14 cellular contexts compared by ENCODE assay signal in genomic region chr2:134778372-134778771, GRCh38. TPM values are rescaled to one million over a fixed set of nuclear protein-coding genes. Genes with fewer than 3 reads are reported as not detected.
DNase-seq lines count a peak whose midpoint lies in the region; ATAC-seq and TF ChIP-seq lines count a peak whose summit lies in the region.
"Had no signal": no experiment of that assay in that cellular context is flagged by ENCODE, and none has a peak within 500 bp of the region (broad histone marks: within the 10 kb centered on the region; RNA-seq: fewer than 3 reads in every experiment).

No MANE protein-coding gene starts in this region.

- H3K4me3 ChIP-seq in mucosa of descending colon (no peak overlapping the region), esophagus squamous epithelium (no peak overlapping the region)
- H3K4me3 ChIP-seq in CD4-positive, alpha-beta memory T cell (ENCODE audit: low read length in 2 of 2): no peak overlapping the region

- H3K9me3 ChIP-seq in mucosa of descending colon (no peaks in the 10 kb centered on the region), esophagus squamous epithelium (no peaks in the 10 kb centered on the region)
- H3K9me3 ChIP-seq in CD4-positive, alpha-beta memory T cell (ENCODE audit: control insufficient read depth in 1 of 2, low read length in 2 of 2): no peaks in the 10 kb centered on the region

- intact Hi-C loops in mucosa of descending colon (cut with DNase I, micrococcal nuclease) (no loop called here), esophagus squamous epithelium (cut with DNase I) (no loop called here)
- intact Hi-C loops in CD4-positive, alpha-beta memory T cell (cut with micrococcal nuclease): no loop called here

- 73 to 84% methylated on average over 3 to 4 of the region's 4 CpGs for WGBS in esophagus squamous epithelium, 2 donors

- TF ChIP-seq CTCF in WTC11 (IDR thresholded peaks at IDR 0.05) (peak; percentile 44; the same call in 1 of the 2 replicates), mucosa of descending colon (IDR thresholded peaks at IDR 0.05) (no peak), esophagus squamous epithelium (IDR thresholded peaks at IDR 0.05) (peak in 1 of 6 experiments; percentile 15)

- no peaks in the 10 kb centered on the region for H3K27me3 Mint-ChIP-seq in WTC11 (ENCODE audit: low read depth)
- peaks cover 5 to 10% of the 10 kb centered on the region in 2 donors for H3K27me3 Mint-ChIP-seq in CD4-positive, alpha-beta memory T cell

- H3K36me3 ChIP-seq in mucosa of descending colon (ENCODE audit: low read depth) (no peaks in the 10 kb centered on the region), esophagus squamous epithelium (no peaks in the 10 kb centered on the region)
- no peaks in the 10 kb centered on the region for H3K36me3 ChIP-seq in CD4-positive, alpha-beta memory T cell (ENCODE audit: insufficient read depth, low read length)

- no peaks in the 10 kb centered on the region for H3K9me3 Mint-ChIP-seq in WTC11
- peaks cover 0 to 2% (median 0%) of the 10 kb centered on the region in 8 donors for H3K9me3 Mint-ChIP-seq in CD4-positive, alpha-beta memory T cell
- H3K9me3 Mint-ChIP-seq: T-helper 1 cell treated with Interleukin-12 subunit alpha and Interleukin-12 subunit beta and Interleukin-4 antibody, amounts not matched to agents 30 μg/mL and 1 μg/mL, for 36 hours had no signal

- in situ Hi-C loops in G401 (cut with HindIII; ENCODE audit: low sequenced_read_pairs): no loop called here

- no peak overlapping the region for H3K4me3 Mint-ChIP-seq in WTC11
- no peak overlapping the region for H3K4me3 Mint-ChIP-seq in CD4-positive, alpha-beta memory T cell
- H3K4me3 Mint-ChIP-seq: T-helper 1 cell treated with Interleukin-12 subunit alpha and Interleukin-12 subunit beta and Interleukin-4 antibody, amounts not matched to agents 30 μg/mL and 1 μg/mL, for 36 hours had no signal

- H3K4me1 ChIP-seq in mucosa of descending colon (ENCODE audit: low read depth) (no peaks in the 10 kb centered on the region), esophagus squamous epithelium (no peaks in the 10 kb centered on the region)
- no peaks in the 10 kb centered on the region for H3K4me1 ChIP-seq in CD4-positive, alpha-beta memory T cell (ENCODE audit: insufficient read depth, low read length)

- H3K27ac ChIP-seq in CD4-positive, alpha-beta memory T cell (ENCODE audit: low read depth, low read length): no peak overlapping the region
- H3K27ac ChIP-seq in esophagus squamous epithelium: no peak overlapping the region

- DNase-seq in G401 (ENCODE audit: low spot score) (peak; percentile 13), HEK293T (ENCODE audit: extremely low spot score) (peak; percentile 31), WTC11 (ENCODE audit: low spot score) (peak; percentile 58), mucosa of descending colon (no peak), esophagus squamous epithelium (lab: John Stamatoyannopoulos, UW) (no peak), occipital lobe (lab: John Stamatoyannopoulos, UW) (no peak)
- no peak for DNase-seq in CD4-positive, alpha-beta memory T cell
- DNase-seq: activated CD8-positive, alpha-beta memory T cell treated with anti-CD3 and anti-CD28 coated beads, Interleukin-2, amount 50 U/mL, for 4 hours; IMR-90; NCI-H446 treated with DMSO at 0.1 percent for 48 hours had no signal

- H3K27me3 ChIP-seq in CD4-positive, alpha-beta memory T cell (ENCODE audit: insufficient read depth, low read length): no peaks in the 10 kb centered on the region
- no peaks in the 10 kb centered on the region for H3K27me3 ChIP-seq in esophagus squamous epithelium

- no peaks in the 10 kb centered on the region for H3K36me3 Mint-ChIP-seq in WTC11
- H3K36me3 Mint-ChIP-seq in CD4-positive, alpha-beta memory T cell: no peaks in the 10 kb centered on the region

- no peak overlapping the region for H3K27ac Mint-ChIP-seq in WTC11
- H3K27ac Mint-ChIP-seq in CD4-positive, alpha-beta memory T cell: no peak overlapping the region
- H3K27ac Mint-ChIP-seq: T-helper 1 cell treated with Interleukin-12 subunit alpha and Interleukin-12 subunit beta and Interleukin-4 antibody, amounts not matched to agents 30 μg/mL and 1 μg/mL, for 36 hours had no signal

- ATAC-seq in WTC11: peak; percentile 75
- peak; percentile 31 for ATAC-seq in mucosa of descending colon
- ATAC-seq: sciatic nerve had no signal

- TF ChIP-seq POLR2A in esophagus squamous epithelium (IDR thresholded peaks at IDR 0.05): no peak

- CTCF ChIA-PET in HEK293T (lab: Yijun Ruan, JAX) (interaction anchor here (0.7 kb wide), 1 partner anchor 326 kb away, joined by 3 read pairs; no protein-coding TSS in a partner anchor), WTC11 (lab: Charles Lee) (interaction anchor here (0.6 kb wide), 1 partner anchor 1099 kb away, joined by 4 read pairs; no protein-coding TSS in a partner anchor)
- CTCF ChIA-PET in CD4-positive, alpha-beta memory T cell (lab: Charles Lee; ENCODE audit: partially characterized antibody): no interaction called here

- POLR2A ChIA-PET in HEK293T (lab: Yijun Ruan, JAX) (no interaction called here), WTC11 (lab: Charles Lee) (no interaction called here)
- POLR2A ChIA-PET in CD4-positive, alpha-beta memory T cell (lab: Charles Lee; ENCODE audit: partially characterized antibody): no interaction called here

- peaks cover 23% of the 10 kb centered on the region for H3K4me1 Mint-ChIP-seq in WTC11
- peaks cover 2 to 11% (median 5%) of the 10 kb centered on the region in 4 donors for H3K4me1 Mint-ChIP-seq in CD4-positive, alpha-beta memory T cell

TF ChIP-seq in HEK293T, 16 proteins besides CTCF, POLR2A, EP300 and RAD21:
- no peak for TF ChIP-seq SP1 (IDR thresholded peaks at IDR 0.05)
- no peak for TF ChIP-seq FOXK2 (IDR thresholded peaks at IDR 0.05)
- TF ChIP-seq ZNF384 (IDR thresholded peaks at IDR 0.05): no peak
- no peak for TF ChIP-seq HDGF (IDR thresholded peaks at IDR 0.05; ENCODE audit: borderline replicate concordance)
- no peak for TF ChIP-seq ELF4 (IDR thresholded peaks at IDR 0.05)
- TF ChIP-seq ARNT (IDR thresholded peaks at IDR 0.05): no peak
- no peak for TF ChIP-seq CTBP1 (IDR thresholded peaks at IDR 0.05; ENCODE audit: borderline replicate concordance)
- no peak for TF ChIP-seq SUZ12 (IDR thresholded peaks at IDR 0.05)
- no peak for TF ChIP-seq FOXA1 (IDR thresholded peaks at IDR 0.05)
- no peak for TF ChIP-seq LEF1 (IDR thresholded peaks at IDR 0.05; ENCODE audit: borderline replicate concordance)
- no peak for TF ChIP-seq L3MBTL2 (conservative IDR thresholded peaks at IDR 0.05)
- TF ChIP-seq FOXM1 (IDR thresholded peaks at IDR 0.05; ENCODE audit: borderline replicate concordance): no peak
- no peak for TF ChIP-seq NFRKB (IDR thresholded peaks at IDR 0.05)
- TF ChIP-seq BHLHE40 (IDR thresholded peaks at IDR 0.05; ENCODE audit: borderline replicate concordance): no peak
- TF ChIP-seq TARDBP (IDR thresholded peaks at IDR 0.05): no peak

TF ChIP-seq in WTC11, 78 proteins besides CTCF, POLR2A, EP300 and RAD21 (continues in another document):
- TF ChIP-seq, protein P1, sequence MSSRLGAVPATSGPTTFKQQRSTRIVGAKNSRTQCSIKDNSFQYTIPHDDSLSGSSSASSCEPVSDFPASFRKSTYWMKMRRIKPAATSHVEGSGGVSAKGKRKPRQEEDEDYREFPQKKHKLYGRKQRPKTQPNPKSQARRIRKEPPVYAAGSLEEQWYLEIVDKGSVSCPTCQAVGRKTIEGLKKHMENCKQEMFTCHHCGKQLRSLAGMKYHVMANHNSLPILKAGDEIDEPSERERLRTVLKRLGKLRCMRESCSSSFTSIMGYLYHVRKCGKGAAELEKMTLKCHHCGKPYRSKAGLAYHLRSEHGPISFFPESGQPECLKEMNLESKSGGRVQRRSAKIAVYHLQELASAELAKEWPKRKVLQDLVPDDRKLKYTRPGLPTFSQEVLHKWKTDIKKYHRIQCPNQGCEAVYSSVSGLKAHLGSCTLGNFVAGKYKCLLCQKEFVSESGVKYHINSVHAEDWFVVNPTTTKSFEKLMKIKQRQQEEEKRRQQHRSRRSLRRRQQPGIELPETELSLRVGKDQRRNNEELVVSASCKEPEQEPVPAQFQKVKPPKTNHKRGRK (CRISPR knock-in tag; IDR thresholded peaks at IDR 0.05; ENCODE audit: borderline replicate concordance): no peak
- TF ChIP-seq FOXJ3 (CRISPR knock-in tag; IDR thresholded peaks at IDR 0.05; ENCODE audit: borderline replicate concordance): no peak
- no peak for TF ChIP-seq ATF1 (CRISPR knock-in tag; IDR thresholded peaks at IDR 0.05)
- no peak for TF ChIP-seq ARID4B (CRISPR knock-in tag; IDR thresholded peaks at IDR 0.05; ENCODE audit: borderline replicate concordance)

RNA-seq across cellular contexts. Expression of gene TMEM163, which starts 59.6 kb away (rescaled TPM):
- total RNA-seq in G401 (2014; rRNA removed; shearing (Covaris generic)): not detected in 2 replicates
- total RNA-seq in WTC11 (2021): 0.94 to 1.6 TPM (median 1.2 TPM) in 3 replicates
- total RNA-seq in mucosa of descending colon: 1 to 10 TPM in 1 of 3 donors, under 1 TPM in 2; 0.41 to 1.5 (median 0.60) TPM
- not detected for total RNA-seq in CD4-positive, alpha-beta memory T cell
- polyA plus RNA-seq in CD4-positive, alpha-beta memory T cell: under 1 TPM in 1 of 2 donors, not detected in 1; 0.47 TPM
- total RNA-seq in esophagus squamous epithelium: under 1 TPM in 3 of 4 donors, not detected in 1; 0.09 to 0.19 (median 0.12) TPM
- 14.3 TPM for total RNA-seq in occipital lobe
- total RNA-seq: bronchial epithelial cell, fibroblast of villous mesenchyme, IMR-90 had no signal
- polyA plus RNA-seq: IMR-90 had no signal

Comparison
In these comparisons a context has a peak if more than half of its experiments do, and no peak if none do; other contexts are left out.
1. DNase-seq: peak in G401 (single experiment), HEK293T (single experiment) and WTC11 (single experiment); none in mucosa of descending colon (0 of 3), CD4-positive, alpha-beta memory T cell (0 of 5), esophagus squamous epithelium (single experiment) and occipital lobe (single experiment).